19 cellular contexts compared by ENCODE assay signal in genomic region chr7:159084069-159084801, GRCh38.
A peak's percentile ranks its signal among the peaks of the same experiment; 100 is the strongest.
DNase-seq lines count a peak whose midpoint lies in the region; ATAC-seq and TF ChIP-seq lines count a peak whose summit lies in the region.
"Had no signal": no experiment of that assay in that cellular context is flagged by ENCODE, and none has a peak within 500 bp of the region (broad histone marks: within the 10 kb centered on the region; RNA-seq: fewer than 3 reads in every experiment).

No MANE protein-coding gene starts in this region.

- H3K27me3 Mint-ChIP-seq in stimulated activated memory B cell treated with anti-CD40 and anti-IgM and Interleukin-4, amounts not matched to agents 10 μg/mL and 1 μg/mL and 100 μg/mL, for 72 hours, result peaks cover 18% of the 10 kb centered on the region

- no peak for ATAC-seq in activated CD4-positive, CD25-positive, alpha-beta regulatory T cell treated with anti-CD3 and anti-CD28 coated beads, Interleukin-2, amount 50 U/mL, for 24 hours
- ATAC-seq in right lobe of liver (peak; percentile 93 to 100 (median 99)), HG03025 (IDR thresholded peaks at IDR 0.05; ENCODE audit: low FRiP score, unreplicated experiment) (no peak)
- peak; percentile 31 for ATAC-seq in stimulated activated memory B cell treated with anti-CD40 and anti-IgM and Interleukin-4, amounts not matched to agents 10 μg/mL and 1 μg/mL and 100 μg/mL, for 72 hours

- no CpG with 5 or more reads among the region's 27 CpGs for WGBS in right lobe of liver (ENCODE audit: insufficient coverage, low coverage, low lambda C conversion rate, missing lambda C conversion rate)
- 55 to 70% methylated on average over 24 to 25 of the region's 27 CpGs for WGBS in tibial nerve, 2 donors

- DNase-seq in activated CD4-positive, CD25-positive, alpha-beta regulatory T cell treated with anti-CD3 and anti-CD28 coated beads, Interleukin-2, amount 50 U/mL, for 72 hours, result peak; percentile 27
- DNase-seq in coronary artery (ENCODE audit: low spot score) (peak; percentile 55), right lobe of liver (peak; percentile 81 to 93 (median 91)), RWPE1 (ENCODE audit: low spot score) (no peak), tibial nerve (ENCODE audit: low spot score in 2 of 2) (no peak)
- DNase-seq: DMS79 treated with DMSO at 0.1 percent for 48 hours; HFFc6; kidney glomerular epithelial cell; midbrain; NCI-H1694 treated with DMSO at 0.1 percent for 48 hours; NCI-H748 treated with DMSO at 0.1 percent for 48 hours; nephron progenitor cell; SHP77 treated with DMSO at 0.1 percent for 48 hours; stimulated activated CD4-positive, alpha-beta T cell treated with anti-CD3 and anti-CD28 coated beads, Interleukin-1b, Interleukin-23, amount 100 ng/mL, for 48 hours had no signal

- TF ChIP-seq CTCF in coronary artery (IDR thresholded peaks at IDR 0.05) (no peak), right lobe of liver (IDR thresholded peaks at IDR 0.05) (no peak), RWPE1 (conservative IDR thresholded peaks at IDR 0.05; ENCODE audit: low read depth) (no peak), tibial nerve (IDR thresholded peaks at IDR 0.05) (no peak)

- POLR2A ChIA-PET in RWPE1 (lab: Yijun Ruan, JAX; ENCODE audit: low non-redundant PET), result no interaction called here

- H3K36me3 ChIP-seq in right lobe of liver, result no peaks in the 10 kb centered on the region
- H3K36me3 ChIP-seq in tibial nerve, result no peaks in the 10 kb centered on the region

- H3K4me1 ChIP-seq in right lobe of liver (peaks cover 0 to 4% (median 0%) of the 10 kb centered on the region in 4 donors), tibial nerve (no peaks in the 10 kb centered on the region)

- no peak overlapping the region for H3K27ac Mint-ChIP-seq in stimulated activated memory B cell treated with anti-CD40 and anti-IgM and Interleukin-4, amounts not matched to agents 10 μg/mL and 1 μg/mL and 100 μg/mL, for 72 hours
- H3K27ac Mint-ChIP-seq: brain, HFFc6, nephron progenitor cell had no signal

- H3K4me3 Mint-ChIP-seq in stimulated activated memory B cell treated with anti-CD40 and anti-IgM and Interleukin-4, amounts not matched to agents 10 μg/mL and 1 μg/mL and 100 μg/mL, for 72 hours, result no peak overlapping the region
- H3K4me3 Mint-ChIP-seq: brain, HFFc6, nephron progenitor cell had no signal

- intact Hi-C loops in right lobe of liver (cut with DNase I), result no loop called here

- no peaks in the 10 kb centered on the region for H3K4me1 Mint-ChIP-seq in stimulated activated memory B cell treated with anti-CD40 and anti-IgM and Interleukin-4, amounts not matched to agents 10 μg/mL and 1 μg/mL and 100 μg/mL, for 72 hours
- H3K4me1 Mint-ChIP-seq: brain had no signal

- H3K4me3 ChIP-seq in coronary artery, result no peak overlapping the region
- no peak overlapping the region for H3K4me3 ChIP-seq in right lobe of liver
- no peak overlapping the region for H3K4me3 ChIP-seq in tibial nerve

- no peak for TF ChIP-seq EP300 in tibial nerve (IDR thresholded peaks at IDR 0.05)

- CTCF ChIA-PET in RWPE1 (lab: Yijun Ruan, JAX), result no interaction called here

- H3K9me3 Mint-ChIP-seq in stimulated activated memory B cell treated with anti-CD40 and anti-IgM and Interleukin-4, amounts not matched to agents 10 μg/mL and 1 μg/mL and 100 μg/mL, for 72 hours, result no peaks in the 10 kb centered on the region
- H3K9me3 Mint-ChIP-seq: nephron progenitor cell had no signal

- H3K27me3 ChIP-seq in right lobe of liver, result no peaks in the 10 kb centered on the region
- no peaks in the 10 kb centered on the region for H3K27me3 ChIP-seq in tibial nerve

- H3K36me3 Mint-ChIP-seq in stimulated activated memory B cell treated with anti-CD40 and anti-IgM and Interleukin-4, amounts not matched to agents 10 μg/mL and 1 μg/mL and 100 μg/mL, for 72 hours, result no peaks in the 10 kb centered on the region
- H3K36me3 Mint-ChIP-seq: brain had no signal

- H3K27ac ChIP-seq in coronary artery (no peak overlapping the region), right lobe of liver (no peak overlapping the region), RWPE1 (no peak overlapping the region), tibial nerve (no peak overlapping the region)
- H3K27ac ChIP-seq: 22Rv1 had no signal

- H3K9me3 ChIP-seq in right lobe of liver, result no peaks in the 10 kb centered on the region
- no peaks in the 10 kb centered on the region for H3K9me3 ChIP-seq in tibial nerve

- no peak for TF ChIP-seq POLR2A in right lobe of liver (IDR thresholded peaks at IDR 0.05)
- no peak for TF ChIP-seq POLR2A in tibial nerve (IDR thresholded peaks at IDR 0.05)

Comparison
In these comparisons a context has a peak if more than half of its experiments do, and no peak if none do; other contexts are left out.
1. DNase-seq: peak in activated CD4-positive, CD25-positive, alpha-beta regulatory T cell treated with anti-CD3 and anti-CD28 coated beads, Interleukin-2, amount 50 U/mL, for 72 hours (single experiment), coronary artery (single experiment) and right lobe of liver (3 of 3); none in RWPE1 (single experiment) and tibial nerve (0 of 2).
2. ATAC-seq: peak in right lobe of liver (4 of 4) and stimulated activated memory B cell treated with anti-CD40 and anti-IgM and Interleukin-4, amounts not matched to agents 10 μg/mL and 1 μg/mL and 100 μg/mL, for 72 hours (single experiment); none in activated CD4-positive, CD25-positive, alpha-beta regulatory T cell treated with anti-CD3 and anti-CD28 coated beads, Interleukin-2, amount 50 U/mL, for 24 hours (0 of 2) and HG03025 (single experiment).